In genomic region chr19:43934985-43935708, GRCh38 we compare ENCODE assay signal across 8 cellular contexts. TPM values are rescaled to one million over a fixed set of nuclear protein-coding genes. Genes with fewer than 3 reads are reported as not detected.
DNase-seq lines count a peak whose midpoint lies in the region; ATAC-seq and TF ChIP-seq lines count a peak whose summit lies in the region.

Gene ZNF45 (minus strand): TSS chr19:43935282. CDS start chr19:43922185, 13,097 bp downstream.

- peaks cover 21% of the 10 kb centered on the region for H3K4me1 Mint-ChIP-seq in activated CD4-positive, alpha-beta T cell treated with anti-CD3 and anti-CD28 coated beads, Interleukin-2, amount 10 ng/mL, durations not matched to agents 7 days and 5 days

- H3K9me3 Mint-ChIP-seq in activated CD4-positive, alpha-beta T cell treated with anti-CD3 and anti-CD28 coated beads, Interleukin-2, amount 10 ng/mL, durations not matched to agents 7 days and 5 days: peaks cover 35% of the 10 kb centered on the region

- H3K9me3 ChIP-seq in BE2C: no peaks in the 10 kb centered on the region

- H3K4me3 Mint-ChIP-seq in activated CD4-positive, alpha-beta T cell treated with anti-CD3 and anti-CD28 coated beads, Interleukin-2, amount 10 ng/mL, durations not matched to agents 7 days and 5 days: peak within 1 kb of the TSS; percentile 96

- peaks cover 43% of the 10 kb centered on the region for H3K36me3 Mint-ChIP-seq in activated CD4-positive, alpha-beta T cell treated with anti-CD3 and anti-CD28 coated beads, Interleukin-2, amount 10 ng/mL, durations not matched to agents 7 days and 5 days (ENCODE audit: low read depth)

- no peaks in the 10 kb centered on the region for H3K27me3 ChIP-seq in BE2C

- H3K27me3 Mint-ChIP-seq in activated CD4-positive, alpha-beta T cell treated with anti-CD3 and anti-CD28 coated beads, Interleukin-2, amount 10 ng/mL, durations not matched to agents 7 days and 5 days: no peaks in the 10 kb centered on the region

- CTCF ChIA-PET in activated CD4-positive, alpha-beta T cell treated with anti-CD3 and anti-CD28 coated beads, Interleukin-2, amount 10 ng/mL, durations not matched to agents 7 days and 5 days (lab: Charles Lee): interaction anchor here (0.6 to 1.5 kb wide), 6 partner anchors 10 to 160 kb away, joined by 3 to 5 read pairs (median 4); partner anchors contain the start of gene ZNF221

- ATAC-seq in GM19324 (IDR thresholded peaks at IDR 0.05; ENCODE audit: low FRiP score, unreplicated experiment) (peak; percentile 96), HG03469 (IDR thresholded peaks at IDR 0.05; ENCODE audit: unreplicated experiment) (peak; percentile 72)

- no peak for TF ChIP-seq CTCF in BE2C (IDR thresholded peaks at IDR 0.05; ENCODE audit: low read depth, low read length)

- no peaks in the 10 kb centered on the region for H3K4me1 ChIP-seq in BE2C

- POLR2A ChIA-PET in activated CD4-positive, alpha-beta T cell treated with anti-CD3 and anti-CD28 coated beads, Interleukin-2, amount 10 ng/mL, durations not matched to agents 7 days and 5 days (lab: Charles Lee): interaction anchor here (0.6 kb wide), 1 partner anchor 18 kb away, joined by 3 read pairs; no protein-coding TSS in a partner anchor

- peak within 1 kb of the TSS; percentile 91 for H3K27ac Mint-ChIP-seq in activated CD4-positive, alpha-beta T cell treated with anti-CD3 and anti-CD28 coated beads, Interleukin-2, amount 10 ng/mL, durations not matched to agents 7 days and 5 days

- peaks cover 15% of the 10 kb centered on the region for H3K36me3 ChIP-seq in BE2C

- H3K4me3 ChIP-seq in BE2C (ENCODE audit: low read depth, low read length): peak within 1 kb of the TSS; percentile 82

- peak; percentile 90 for DNase-seq in BE2C
- peak; percentile 86 for DNase-seq in NCI-H526 treated with DMSO at 0.1 percent for 48 hours (lab: John Stamatoyannopoulos, UW)
- peak; percentile 90 for DNase-seq in activated CD4-positive, alpha-beta T cell treated with anti-CD3 and anti-CD28 coated beads, Interleukin-2, amount 10 ng/mL, durations not matched to agents 7 days and 5 days
- DNase-seq in cortex of kidney (lab: John Stamatoyannopoulos, UW): peak; percentile 55
- peak; percentile 98 for DNase-seq in left kidney (ENCODE audit: low read depth, low spot score)
- peak; percentile 88 to 91 for DNase-seq in stimulated activated CD4-positive, alpha-beta T cell treated with anti-CD3 and anti-CD28 coated beads, Interleukin-2, amount 100 ng/mL, for 24 hours

RNA-seq across cellular contexts. Expression of gene ZNF45, which starts in this region (rescaled TPM):
- polyA plus RNA-seq in BE2C (2012; ENCODE audit: insufficient read depth, insufficient read length, low read depth): 5.7 TPM
- total RNA-seq in activated CD4-positive, alpha-beta T cell treated with anti-CD3 and anti-CD28 coated beads, Interleukin-2, amount 10 ng/mL, durations not matched to agents 7 days and 5 days: 10 to 100 TPM; 17.0 to 17.1 TPM

Comparison
In these comparisons a context has a peak if more than half of its experiments do, and no peak if none do; other contexts are left out.
1. Peak in every context shown above with its lines: DNase-seq, ATAC-seq and H3K4me3 ChIP-seq.